Comparison of ENCODE assay signal across 15 cellular contexts in genomic region chr1:53735681-53736080, GRCh38. TPM values are rescaled to one million over a fixed set of nuclear protein-coding genes. Genes with fewer than 3 reads are reported as not detected.
DNase-seq lines count a peak whose midpoint lies in the region; ATAC-seq and TF ChIP-seq lines count a peak whose summit lies in the region.
"Had no signal": no experiment of that assay in that cellular context is flagged by ENCODE, and none has a peak within 500 bp of the region (broad histone marks: within the 10 kb centered on the region; RNA-seq: fewer than 3 reads in every experiment).

No MANE protein-coding gene starts in this region.

- H3K4me3 ChIP-seq in RWPE2 (ENCODE audit: severe bottlenecking) (no peak overlapping the region), skeletal muscle satellite cell (ENCODE audit: low read length) (peak overlapping the region; percentile 84)
- H3K4me3 ChIP-seq: BLaER1 treated with 17β-estradiol and CSF1 and Interleukin-3, amounts not matched to agents 10 nM and 100 nM; MG63; SJCRH30 had no signal

- POLR2A ChIA-PET in activated CD4-positive, alpha-beta T cell treated with anti-CD3 and anti-CD28 coated beads for 36 hours (lab: Charles Lee): interaction anchor here (0.5 kb wide), 1 partner anchor 1999 kb away, joined by 3 read pairs; no protein-coding TSS in a partner anchor

- peak overlapping the region; percentile 64 for H3K27ac ChIP-seq in RWPE2 (ENCODE audit: poor library complexity, severe bottlenecking)
- H3K27ac ChIP-seq: BLaER1 treated with 17β-estradiol and CSF1 and Interleukin-3, amounts not matched to agents 10 nM and 100 nM; SJCRH30 had no signal

- no peak overlapping the region for H3K4me3 Mint-ChIP-seq in activated CD4-positive, alpha-beta T cell treated with anti-CD3 and anti-CD28 coated beads for 36 hours

- peak overlapping the region; percentile 91 for H3K4me2 ChIP-seq in skeletal muscle satellite cell (ENCODE audit: low read length)
- H3K4me2 ChIP-seq: BLaER1 treated with 17β-estradiol and CSF1 and Interleukin-3, amounts not matched to agents 10 nM and 100 nM had no signal

- H3K27ac Mint-ChIP-seq in activated CD4-positive, alpha-beta T cell treated with anti-CD3 and anti-CD28 coated beads for 36 hours: no peak overlapping the region

- H3K27me3 ChIP-seq in RWPE2 (ENCODE audit: insufficient read depth, poor library complexity, severe bottlenecking) (peaks cover 31% of the 10 kb centered on the region), skeletal muscle satellite cell (ENCODE audit: control insufficient read depth, insufficient read depth, low read length) (no peaks in the 10 kb centered on the region)
- H3K27me3 ChIP-seq: MG63 had no signal

- no peaks in the 10 kb centered on the region for H3K9me3 Mint-ChIP-seq in activated CD4-positive, alpha-beta T cell treated with anti-CD3 and anti-CD28 coated beads for 36 hours (ENCODE audit: low read depth)

- H3K36me3 Mint-ChIP-seq in activated CD4-positive, alpha-beta T cell treated with anti-CD3 and anti-CD28 coated beads for 36 hours (ENCODE audit: low read depth): no peaks in the 10 kb centered on the region

- no peak for TF ChIP-seq CTCF in RWPE2 (IDR thresholded peaks at IDR 0.05; ENCODE audit: poor library complexity, severe bottlenecking)

- H3K4me1 ChIP-seq in RWPE2 (ENCODE audit: insufficient read depth, poor library complexity, severe bottlenecking): peaks cover 20% of the 10 kb centered on the region
- H3K4me1 ChIP-seq in skeletal muscle satellite cell (ENCODE audit: control insufficient read depth, insufficient read depth, low read length): peaks cover 80% of the 10 kb centered on the region

- no peaks in the 10 kb centered on the region for H3K36me3 ChIP-seq in RWPE2 (ENCODE audit: low read depth)
- H3K36me3 ChIP-seq in skeletal muscle satellite cell (ENCODE audit: insufficient read depth, low read length): peaks cover 10% of the 10 kb centered on the region
- H3K36me3 ChIP-seq: BLaER1 treated with 17β-estradiol and CSF1 and Interleukin-3, amounts not matched to agents 10 nM and 100 nM; MG63; SJCRH30 had no signal

- CTCF ChIA-PET in activated CD4-positive, alpha-beta T cell treated with anti-CD3 and anti-CD28 coated beads for 36 hours (lab: Charles Lee): no interaction called here

- H3K27me3 Mint-ChIP-seq in activated CD4-positive, alpha-beta T cell treated with anti-CD3 and anti-CD28 coated beads for 36 hours: peaks cover 33% of the 10 kb centered on the region

- intact Hi-C loops in activated CD4-positive, alpha-beta T cell treated with anti-CD3 and anti-CD28 coated beads for 36 hours (cut with DNase I, micrococcal nuclease): no loop called here

- H3K9ac ChIP-seq in skeletal muscle satellite cell (ENCODE audit: low read depth, low read length): peak overlapping the region; percentile 83
- H3K9ac ChIP-seq: BLaER1 treated with 17β-estradiol and CSF1 and Interleukin-3, amounts not matched to agents 10 nM and 100 nM had no signal

- ATAC-seq in RWPE2 (ENCODE audit: low read depth) (no peak), GM19328 (IDR thresholded peaks at IDR 0.05; ENCODE audit: unreplicated experiment) (no peak)
- ATAC-seq in activated CD4-positive, alpha-beta T cell treated with anti-CD3 and anti-CD28 coated beads for 36 hours: no peak

- no peaks in the 10 kb centered on the region for H3K9me3 ChIP-seq in RWPE2 (ENCODE audit: severe bottlenecking)
- no peaks in the 10 kb centered on the region for H3K9me3 ChIP-seq in skeletal muscle satellite cell (replicated peaks; ENCODE audit: low read length)
- H3K9me3 ChIP-seq: BLaER1 treated with 17β-estradiol and CSF1 and Interleukin-3, amounts not matched to agents 10 nM and 100 nM; MG63; SJCRH30 had no signal

- DNase-seq in Daoy (ENCODE audit: low read depth) (peak; percentile 35), RWPE2 (ENCODE audit: low spot score) (no peak), fibroblast of peridontal ligament (ENCODE audit: extremely low read depth) (peak; percentile 18), hypothalamus (lab: John Stamatoyannopoulos, UW) (no peak)
- no peak for DNase-seq in activated CD4-positive, alpha-beta T cell treated with anti-CD3 and anti-CD28 coated beads for 36 hours
- DNase-seq: KBM-7, MG63, NCI-H1105 treated with DMSO at 0.1 percent for 48 hours, NCI-H187, NCI-H2171, NCI-H82 had no signal

- H3K4me1 Mint-ChIP-seq in activated CD4-positive, alpha-beta T cell treated with anti-CD3 and anti-CD28 coated beads for 36 hours: peaks cover 2% of the 10 kb centered on the region

RNA-seq across cellular contexts. Expression of gene GLIS1, which starts 3.3 kb away (rescaled TPM):
- total RNA-seq in Daoy (2014; rRNA removed; shearing (Covaris generic)): 3.0 and 4.7 TPM in 2 replicates
- 3.5 and 3.9 TPM in 2 replicates for total RNA-seq in skeletal muscle satellite cell (2012; rRNA removed)
- total RNA-seq in activated CD4-positive, alpha-beta T cell treated with anti-CD3 and anti-CD28 coated beads for 36 hours: not detected
- total RNA-seq: SJCRH30 had no signal

Comparison
In these comparisons a context has a peak if more than half of its experiments do, and no peak if none do; other contexts are left out.
1. DNase-seq: peak in Daoy (single experiment) and fibroblast of peridontal ligament (single experiment); none in RWPE2 (single experiment), hypothalamus (0 of 51) and activated CD4-positive, alpha-beta T cell treated with anti-CD3 and anti-CD28 coated beads for 36 hours (single experiment).